ENCODE assay signal across 8 cellular contexts in genomic region chr12:118377891-118378470, GRCh38. TPM values are rescaled to one million over a fixed set of nuclear protein-coding genes. Genes with fewer than 3 reads are reported as not detected.
A peak's percentile ranks its signal among the peaks of the same experiment; 100 is the strongest.
DNase-seq lines count a peak whose midpoint lies in the region; ATAC-seq and TF ChIP-seq lines count a peak whose summit lies in the region.

No MANE protein-coding gene starts in this region.

- H3K4me2 ChIP-seq in OCI-LY7 (ENCODE audit: low read length): peak overlapping the region; percentile 97

- no peaks in the 10 kb centered on the region for H3K27me3 ChIP-seq in esophagus (ENCODE audit: control insufficient read depth in 1 of 2, insufficient read depth in 2 of 2, low read length in 2 of 2)

- H3K9me3 ChIP-seq in OCI-LY7 (ENCODE audit: low read length) (no peaks in the 10 kb centered on the region), esophagus (ENCODE audit: control insufficient read depth in 2 of 2, insufficient read depth in 1 of 2, low read depth in 1 of 2, low read length in 1 of 2) (no peaks in the 10 kb centered on the region)

- H3K4me1 ChIP-seq in OCI-LY7 (ENCODE audit: insufficient read depth, low read length, poor library complexity, severe bottlenecking) (peaks cover 23% of the 10 kb centered on the region), esophagus (ENCODE audit: control insufficient read depth in 2 of 2, insufficient read depth in 2 of 2, low read length in 1 of 2) (peaks cover 0 to 2% of the 10 kb centered on the region in 2 donors)

- peaks cover 36% of the 10 kb centered on the region for H3K79me2 ChIP-seq in OCI-LY7 (ENCODE audit: insufficient read depth, low read depth, low read length)

- peaks cover 36% of the 10 kb centered on the region for H3K36me3 ChIP-seq in OCI-LY7 (ENCODE audit: insufficient read depth, low read length)
- H3K36me3 ChIP-seq in esophagus (ENCODE audit: control insufficient read depth in 2 of 2, insufficient read depth in 2 of 2, low read length in 1 of 2): peaks cover 0 to 10% of the 10 kb centered on the region in 2 donors

- peaks cover 14 to 45% (median 24%) of the 10 kb centered on the region in 3 donors for H3K4me1 Mint-ChIP-seq in naive B cell

- peak; percentile 4 to 11 for ATAC-seq in naive B cell (ENCODE audit: low read depth in 2 of 2)
- ATAC-seq in HG02571 (IDR thresholded peaks at IDR 0.05; ENCODE audit: unreplicated experiment): no peak

- peak overlapping the region; percentile 82 for H3K4me3 ChIP-seq in HFF-Myc (replicated peaks; ENCODE audit: low read depth, low read length)
- peak overlapping the region; percentile 75 for H3K4me3 ChIP-seq in OCI-LY7 (ENCODE audit: low read depth, low read length, poor library complexity, severe bottlenecking)
- H3K4me3 ChIP-seq in esophagus (ENCODE audit: low read depth in 1 of 2, low read length in 2 of 2): peak overlapping the region; percentile 15 to 91

- peak overlapping the region; percentile 95 to 99 (median 98) for H3K4me3 Mint-ChIP-seq in naive B cell

- 33 to 35% methylated on average over 8 of the region's 8 CpGs for WGBS in esophagus, 2 donors

- peak overlapping the region; percentile 57 to 99 (median 95) for H3K27ac Mint-ChIP-seq in naive B cell

- TSS peak; percentile 9 for BruUV-seq in OCI-LY7 (replicated peaks; lab: Mats Ljungman, UMichigan)

- H3K27ac ChIP-seq in C4-2B (peak overlapping the region; percentile 98; the same call in 1 of the 2 replicates), OCI-LY7 (ENCODE audit: low read depth, low read length, poor library complexity, severe bottlenecking) (peak overlapping the region; percentile 57), esophagus (ENCODE audit: low read depth in 2 of 2, low read length in 1 of 2) (no peak overlapping the region)

- TF ChIP-seq CTCF in C4-2B (conservative IDR thresholded peaks at IDR 0.05) (peak; percentile 90), HFF-Myc (IDR thresholded peaks at IDR 0.05; ENCODE audit: low read depth, low read length, missing control alignments) (peak; percentile 82), OCI-LY7 (conservative IDR thresholded peaks at IDR 0.05; ENCODE audit: low read length) (peak; percentile 97)

- no peaks in the 10 kb centered on the region for H3K27me3 Mint-ChIP-seq in naive B cell

- intact Hi-C loops in OCI-LY7 (cut with micrococcal nuclease; ENCODE audit: unreplicated experiment): no loop called here

- H2AFZ ChIP-seq in OCI-LY7 (ENCODE audit: low read length): no peak overlapping the region

- peaks cover 0 to 8% of the 10 kb centered on the region in 2 donors for H3K36me3 Mint-ChIP-seq in naive B cell

- H3K9me2 ChIP-seq in OCI-LY7 (ENCODE audit: insufficient read depth, low read length): no peaks in the 10 kb centered on the region

- H4K20me1 ChIP-seq in OCI-LY7 (ENCODE audit: insufficient read depth, low read length): peaks cover 5% of the 10 kb centered on the region; the same call in 1 of the 2 replicates

- H3K9me3 Mint-ChIP-seq in naive B cell: no peaks in the 10 kb centered on the region

- POLR2A ChIA-PET in OCI-LY7 (lab: Charles Lee): interaction anchor here (0.6 to 2.7 kb wide), 6 partner anchors 20 to 788 kb away, joined by 3 to 21 read pairs (median 5); no protein-coding TSS in a partner anchor

- DNase-seq in HFF-Myc (ENCODE audit: extremely low read depth, low read depth): peak; percentile 47
- peak; percentile 68 for DNase-seq in OCI-LY7 (ENCODE audit: low spot score)
- DNase-seq in activated T-cell treated with anti-CD3 and anti-CD28 coated beads for 48 hours (ENCODE audit: low read depth): peak; percentile 68
- peak; percentile 71 for DNase-seq in naive B cell
- DNase-seq in stimulated activated naive CD4-positive, alpha-beta T cell (lab: John Stamatoyannopoulos, UW): peak; percentile 48 to 85 (median 69)

- CTCF ChIA-PET in OCI-LY7 (lab: Charles Lee; ENCODE audit: unreplicated experiment): no interaction called here

RNA-seq across cellular contexts. Expression of gene SUDS3, which starts 1.6 kb away (rescaled TPM):
- total RNA-seq in OCI-LY7 (2014; rRNA removed; shearing (Covaris generic)): 33.8 and 34.4 TPM in 2 replicates
- 39.1 and 45.2 TPM in 2 replicates for total RNA-seq in OCI-LY7 (2022)
- polyA plus RNA-seq in esophagus (10 to 100 TPM; 13.0 to 13.8 TPM), naive B cell (ENCODE audit: low read depth in 6 of 6) (10 to 100 TPM; 17.2 to 26.0 (median 20.1) TPM)

RNA-seq across cellular contexts. Expression of gene TAOK3, which starts 5.3 kb away (rescaled TPM):
- total RNA-seq in OCI-LY7 (2014; rRNA removed; shearing (Covaris generic)): 30.7 and 48.4 TPM in 2 replicates
- total RNA-seq in OCI-LY7 (2022): 56.0 and 56.9 TPM in 2 replicates
- polyA plus RNA-seq in esophagus: 10 to 100 TPM; 11.3 to 12.2 TPM
- 10 to 100 TPM; 34.7 to 94.9 (median 86.3) TPM for polyA plus RNA-seq in naive B cell (ENCODE audit: low read depth in 6 of 6)

Comparison
In these comparisons a context has a peak if more than half of its experiments do, and no peak if none do; other contexts are left out.
1. H3K27ac ChIP-seq: peak in C4-2B (single experiment) and OCI-LY7 (single experiment); none in esophagus (0 of 2).
2. Peak in every context shown above with its lines, with median percentiles within 50 percentile points of each other: CTCF ChIP-seq, DNase-seq and H3K4me3 ChIP-seq.